18 cellular contexts compared by ENCODE assay signal in the genomic region with DNA sequence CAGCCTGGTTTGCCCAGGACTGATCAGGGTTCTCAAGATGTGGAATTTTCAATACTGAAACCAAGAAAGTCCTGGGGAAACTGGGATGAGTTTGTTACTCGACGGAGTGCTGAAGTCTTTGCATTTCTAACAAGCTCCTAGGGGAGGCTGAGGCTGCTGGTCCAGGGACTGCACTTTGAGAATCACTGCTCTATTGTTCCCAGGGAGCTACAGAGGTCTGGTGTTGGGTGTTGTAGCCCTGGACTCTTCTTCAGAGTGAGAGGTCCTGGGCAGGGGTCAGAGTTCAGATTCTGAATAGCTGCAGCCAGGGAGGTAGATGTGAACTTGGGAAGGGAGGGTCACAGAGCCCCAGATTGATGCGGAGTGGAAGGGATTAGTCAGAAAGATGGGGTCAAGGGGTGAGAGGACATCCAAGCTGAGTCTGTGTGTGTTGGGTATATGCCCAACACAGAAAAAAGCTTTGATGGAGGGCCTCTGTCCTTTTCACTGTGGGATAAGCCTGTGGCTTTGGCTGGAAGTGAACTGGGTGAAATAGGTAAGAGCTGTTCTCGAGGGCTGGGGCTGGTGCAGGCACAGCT. TPM values are rescaled to one million over a fixed set of nuclear protein-coding genes. Genes with fewer than 3 reads are reported as not detected.
"Had no signal": no experiment of that assay in that cellular context is flagged by ENCODE, and none has a peak within 500 bp of the region (broad histone marks: within the 10 kb centered on the region; RNA-seq: fewer than 3 reads in every experiment).

No MANE protein-coding gene starts in this region.

- H3K36me3 ChIP-seq: gastrocnemius medialis, lower lobe of right lung, neutrophil, sigmoid colon, SJCRH30, thoracic aorta had no signal

- ATAC-seq: lower lobe of right lung had no signal

- H3K27ac Mint-ChIP-seq: activated CD4-positive, alpha-beta T cell treated with anti-CD3 and anti-CD28 coated beads, Interleukin-2, amount 10 ng/mL, durations not matched to agents 24 days and 14 days; activated naive CD4-positive, alpha-beta T cell treated with anti-CD3 and anti-CD28 coated beads for 36 hours; activated T-helper 1 cell treated with anti-CD3 and anti-CD28 coated beads, Interleukin-12 subunit alpha, Interleukin-12 subunit beta, Interleukin-2, Interleukin-4 antibody, amounts not matched to agents 30 ng/mL and 10 ng/mL and 1 ng/mL, durations not matched to agents 14 hours and 24 hours and 36 hours; mesothelial cell of epicardium; progenitor cell of endocrine pancreas; stimulated activated naive CD8-positive, alpha-beta T cell treated with anti-CD3 and anti-CD28 coated beads, Interleukin-15, Interleukin-2, amounts not matched to agents 100 ng/mL and 50 ng/mL, for 24 hours had no signal

- H3K27ac ChIP-seq: gastrocnemius medialis, lower lobe of right lung, neutrophil, sigmoid colon, SJCRH30, thoracic aorta had no signal

- DNase-seq: activated CD4-positive, alpha-beta T cell treated with anti-CD3 and anti-CD28 coated beads, Interleukin-2, amount 10 ng/mL, durations not matched to agents 24 days and 14 days; activated naive CD4-positive, alpha-beta T cell treated with anti-CD3 and anti-CD28 coated beads for 36 hours; cerebellar nuclear complex; dorsolateral prefrontal cortex; gastrocnemius medialis; kidney glomerular epithelial cell; lower lobe of right lung; sigmoid colon; SJCRH30; stimulated activated CD4-positive, alpha-beta T cell treated with anti-CD3 and anti-CD28 coated beads, Interleukin-4, amount 100 ng/mL, for 24 hours; SW 1271 had no signal

- H3K9me3 Mint-ChIP-seq: activated CD4-positive, alpha-beta T cell treated with anti-CD3 and anti-CD28 coated beads, Interleukin-2, amount 10 ng/mL, durations not matched to agents 24 days and 14 days; activated naive CD4-positive, alpha-beta T cell treated with anti-CD3 and anti-CD28 coated beads for 36 hours; activated T-helper 1 cell treated with anti-CD3 and anti-CD28 coated beads, Interleukin-12 subunit alpha, Interleukin-12 subunit beta, Interleukin-2, Interleukin-4 antibody, amounts not matched to agents 30 ng/mL and 10 ng/mL and 1 ng/mL, durations not matched to agents 14 hours and 24 hours and 36 hours; mesothelial cell of epicardium; stimulated activated naive CD8-positive, alpha-beta T cell treated with anti-CD3 and anti-CD28 coated beads, Interleukin-15, Interleukin-2, amounts not matched to agents 100 ng/mL and 50 ng/mL, for 24 hours had no signal

- H3K4me3 Mint-ChIP-seq: activated CD4-positive, alpha-beta T cell treated with anti-CD3 and anti-CD28 coated beads, Interleukin-2, amount 10 ng/mL, durations not matched to agents 24 days and 14 days; activated naive CD4-positive, alpha-beta T cell treated with anti-CD3 and anti-CD28 coated beads for 36 hours; activated T-helper 1 cell treated with anti-CD3 and anti-CD28 coated beads, Interleukin-12 subunit alpha, Interleukin-12 subunit beta, Interleukin-2, Interleukin-4 antibody, amounts not matched to agents 30 ng/mL and 10 ng/mL and 1 ng/mL, durations not matched to agents 14 hours and 24 hours and 36 hours; mesothelial cell of epicardium; stimulated activated naive CD8-positive, alpha-beta T cell treated with anti-CD3 and anti-CD28 coated beads, Interleukin-15, Interleukin-2, amounts not matched to agents 100 ng/mL and 50 ng/mL, for 24 hours had no signal

- H3K27me3 Mint-ChIP-seq: stimulated activated naive CD8-positive, alpha-beta T cell treated with anti-CD3 and anti-CD28 coated beads, Interleukin-15, Interleukin-2, amounts not matched to agents 100 ng/mL and 50 ng/mL, for 24 hours had no signal

- H3K4me1 Mint-ChIP-seq: activated CD4-positive, alpha-beta T cell treated with anti-CD3 and anti-CD28 coated beads, Interleukin-2, amount 10 ng/mL, durations not matched to agents 24 days and 14 days had no signal

- H3K36me3 Mint-ChIP-seq: mesothelial cell of epicardium had no signal

- H3K4me3 ChIP-seq: dorsolateral prefrontal cortex, gastrocnemius medialis, hepatocyte, lower lobe of right lung, sigmoid colon, SJCRH30, thoracic aorta had no signal

- H3K4me1 ChIP-seq: SJCRH30 had no signal

- H3K27me3 ChIP-seq: gastrocnemius medialis, hepatocyte, neutrophil, sigmoid colon, SJCRH30 had no signal

- H3K9me3 ChIP-seq: gastrocnemius medialis, lower lobe of right lung, neutrophil, sigmoid colon, SJCRH30, thoracic aorta had no signal

RNA-seq across cellular contexts. Expression of a gene that starts 14.1 kb away (rescaled TPM):
- total RNA-seq: activated CD4-positive, alpha-beta T cell treated with anti-CD3 and anti-CD28 coated beads, Interleukin-2, amount 10 ng/mL, durations not matched to agents 24 days and 14 days; activated naive CD4-positive, alpha-beta T cell treated with anti-CD3 and anti-CD28 coated beads for 36 hours; activated T-helper 1 cell treated with anti-CD3 and anti-CD28 coated beads, Interleukin-12 subunit alpha, Interleukin-12 subunit beta, Interleukin-2, Interleukin-4 antibody, amounts not matched to agents 30 ng/mL and 10 ng/mL and 1 ng/mL, durations not matched to agents 14 hours and 24 hours and 36 hours; lower lobe of right lung; mesothelial cell of epicardium; progenitor cell of endocrine pancreas; sigmoid colon; SJCRH30; thoracic aorta had no signal

RNA-seq across cellular contexts. Expression of a gene that starts 48.1 kb away (rescaled TPM):
- total RNA-seq: activated CD4-positive, alpha-beta T cell treated with anti-CD3 and anti-CD28 coated beads, Interleukin-2, amount 10 ng/mL, durations not matched to agents 24 days and 14 days; activated naive CD4-positive, alpha-beta T cell treated with anti-CD3 and anti-CD28 coated beads for 36 hours; activated T-helper 1 cell treated with anti-CD3 and anti-CD28 coated beads, Interleukin-12 subunit alpha, Interleukin-12 subunit beta, Interleukin-2, Interleukin-4 antibody, amounts not matched to agents 30 ng/mL and 10 ng/mL and 1 ng/mL, durations not matched to agents 14 hours and 24 hours and 36 hours; gastrocnemius medialis; hepatocyte; lower lobe of right lung; mesothelial cell of epicardium; progenitor cell of endocrine pancreas; SJCRH30; thoracic aorta had no signal
- polyA plus RNA-seq: hepatocyte had no signal
